ENCODE assay signal across 7 cellular contexts in the genomic region with DNA sequence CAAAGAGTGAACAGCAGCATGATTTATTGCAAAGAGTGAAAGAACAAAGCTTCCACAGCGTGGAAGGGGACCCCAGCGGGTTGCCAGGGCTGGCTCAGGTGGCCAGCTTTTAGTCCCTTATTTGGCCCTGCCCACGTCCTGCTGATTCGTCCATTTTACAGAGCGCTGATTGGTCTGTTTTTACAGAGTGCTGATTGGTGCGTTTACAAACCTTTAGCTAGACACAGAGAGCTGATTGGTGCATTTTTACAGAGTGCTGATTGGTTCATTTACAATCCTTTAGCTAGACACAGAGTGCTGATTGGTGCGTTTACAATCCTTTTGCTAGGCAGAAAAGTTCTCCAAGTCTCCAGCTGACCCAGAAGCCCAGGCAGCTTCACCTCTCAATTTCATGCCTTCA.
DNase-seq lines count a peak whose midpoint lies in the region; ATAC-seq, FAIRE-seq and TF ChIP-seq lines count a peak whose summit lies in the region.
"Not testable (repeated sequence)": the region's sequence is repeated elsewhere in the genome, so short reads cannot be mapped to it uniquely, and the experiment has no call there.

No MANE protein-coding gene starts in this region.

- not testable (repeated sequence) for H3K4me1 ChIP-seq in K562 (replicated peaks in 1 of 2; ENCODE audit: control insufficient read depth in 2 of 2, insufficient read depth in 2 of 2, low read length in 2 of 2)

- TF ChIP-seq EP300 in K562 (IDR thresholded peaks at IDR 0.05; ENCODE audit: low read length): not testable (repeated sequence)

- H3K36me3 Mint-ChIP-seq in T-helper 1 cell treated with Interleukin-12 subunit alpha and Interleukin-12 subunit beta and Interleukin-4 antibody, amounts not matched to agents 30 μg/mL and 1 μg/mL, for 36 hours (ENCODE audit: low read depth): peaks cover 25% of the 10 kb centered on the region
- H3K36me3 Mint-ChIP-seq in WTC11: not testable (repeated sequence)
- H3K36me3 Mint-ChIP-seq in activated CD4-positive, alpha-beta T cell treated with anti-CD3 and anti-CD28 coated beads, Interleukin-2, amount 10 ng/mL, durations not matched to agents 24 days and 14 days (ENCODE audit: low read depth): peaks cover 68% of the 10 kb centered on the region
- H3K36me3 Mint-ChIP-seq in activated T-cell treated with anti-CD3 and anti-CD28 coated beads, Interleukin-2, amount 50 U/mL, for 24 hours (ENCODE audit: low read depth): peaks cover 19% of the 10 kb centered on the region
- H3K36me3 Mint-ChIP-seq in activated T-helper 2 cell treated with anti-CD3 and anti-CD28 coated beads, Interferon-gamma antibody, Interleukin-2, Interleukin-4, amounts not matched to agents 10 μg/mL and 5 μg/mL and 100 μg/mL, durations not matched to agents 14 hours and 24 hours and 36 hours (ENCODE audit: low read depth): peaks cover 80% of the 10 kb centered on the region
- H3K36me3 Mint-ChIP-seq in activated naive CD8-positive, alpha-beta T cell treated with anti-CD3 and anti-CD28 coated beads for 36 hours: peaks cover 45% of the 10 kb centered on the region

- not testable (repeated sequence) for ATAC-seq in WTC11, K562

- not testable (repeated sequence) for H3K4me2 ChIP-seq in K562 (ENCODE audit: insufficient read depth, low read length)

- H3K79me2 ChIP-seq in K562 (ENCODE audit: control insufficient read depth, insufficient read depth, low read length): not testable (repeated sequence)

- in situ Hi-C loops in K562 (cut with MboI): not testable (repeated sequence)

- not testable (repeated sequence) for H3K9me3 ChIP-seq in K562 (replicated peaks; ENCODE audit: control insufficient read depth, insufficient read depth, low read depth, low read length)

- peak overlapping the region; percentile 21 for H3K27ac Mint-ChIP-seq in T-helper 1 cell treated with Interleukin-12 subunit alpha and Interleukin-12 subunit beta and Interleukin-4 antibody, amounts not matched to agents 30 μg/mL and 1 μg/mL, for 36 hours
- not testable (repeated sequence) for H3K27ac Mint-ChIP-seq in WTC11
- peak overlapping the region; percentile 98 for H3K27ac Mint-ChIP-seq in activated CD4-positive, alpha-beta T cell treated with anti-CD3 and anti-CD28 coated beads, Interleukin-2, amount 10 ng/mL, durations not matched to agents 24 days and 14 days
- H3K27ac Mint-ChIP-seq in activated T-cell treated with anti-CD3 and anti-CD28 coated beads, Interleukin-2, amount 50 U/mL, for 24 hours: peak overlapping the region; percentile 73
- H3K27ac Mint-ChIP-seq in activated T-helper 2 cell treated with anti-CD3 and anti-CD28 coated beads, Interferon-gamma antibody, Interleukin-2, Interleukin-4, amounts not matched to agents 10 μg/mL and 5 μg/mL and 100 μg/mL, durations not matched to agents 14 hours and 24 hours and 36 hours: peak overlapping the region; percentile 98
- peak overlapping the region; percentile 92 for H3K27ac Mint-ChIP-seq in activated naive CD8-positive, alpha-beta T cell treated with anti-CD3 and anti-CD28 coated beads for 36 hours

- POLR2A ChIA-PET in WTC11 (lab: Charles Lee): not testable (repeated sequence)
- POLR2A ChIA-PET in K562 (lab: Yijun Ruan, JAX): interaction anchor here (1.6 kb wide), 1 partner anchor 8 kb away, joined by 5 read pairs; no protein-coding TSS in a partner anchor

- CTCF ChIA-PET in WTC11 (lab: Charles Lee); K562 (lab: Yijun Ruan, JAX; ENCODE audit: low intra/inter-chr PET ratio): not testable (repeated sequence)

- H3K4me3 ChIP-seq in K562: not testable (repeated sequence)

- under 1% methylated on average over 7 of the region's 7 CpGs for WGBS in K562 (ENCODE audit: insufficient coverage, low coverage, missing lambda C conversion rate)

- H3K4me1 Mint-ChIP-seq in T-helper 1 cell treated with Interleukin-12 subunit alpha and Interleukin-12 subunit beta and Interleukin-4 antibody, amounts not matched to agents 30 μg/mL and 1 μg/mL, for 36 hours (ENCODE audit: low read depth): peaks cover 35% of the 10 kb centered on the region
- not testable (repeated sequence) for H3K4me1 Mint-ChIP-seq in WTC11
- peaks cover 59% of the 10 kb centered on the region for H3K4me1 Mint-ChIP-seq in activated CD4-positive, alpha-beta T cell treated with anti-CD3 and anti-CD28 coated beads, Interleukin-2, amount 10 ng/mL, durations not matched to agents 24 days and 14 days
- peaks cover 50% of the 10 kb centered on the region for H3K4me1 Mint-ChIP-seq in activated T-cell treated with anti-CD3 and anti-CD28 coated beads, Interleukin-2, amount 50 U/mL, for 24 hours (ENCODE audit: low read depth)
- peaks cover 73% of the 10 kb centered on the region for H3K4me1 Mint-ChIP-seq in activated T-helper 2 cell treated with anti-CD3 and anti-CD28 coated beads, Interferon-gamma antibody, Interleukin-2, Interleukin-4, amounts not matched to agents 10 μg/mL and 5 μg/mL and 100 μg/mL, durations not matched to agents 14 hours and 24 hours and 36 hours (ENCODE audit: low read depth)
- peaks cover 30% of the 10 kb centered on the region for H3K4me1 Mint-ChIP-seq in activated naive CD8-positive, alpha-beta T cell treated with anti-CD3 and anti-CD28 coated beads for 36 hours

- not testable (repeated sequence) for H3K9me1 ChIP-seq in K562 (ENCODE audit: control insufficient read depth, insufficient read depth, low read length)

- not testable (repeated sequence) for H3K27me3 ChIP-seq in K562 (ENCODE audit: control insufficient read depth in 2 of 2, insufficient read depth in 2 of 2, low read length in 2 of 2)

- intact Hi-C loops in activated CD4-positive, alpha-beta T cell treated with anti-CD3 and anti-CD28 coated beads, Interleukin-2, amount 10 ng/mL, durations not matched to agents 24 days and 14 days (cut with micrococcal nuclease); activated T-helper 2 cell treated with anti-CD3 and anti-CD28 coated beads, Interferon-gamma antibody, Interleukin-2, Interleukin-4, amounts not matched to agents 10 μg/mL and 5 μg/mL and 100 μg/mL, durations not matched to agents 14 hours and 24 hours and 36 hours (cut with micrococcal nuclease); K562 (cut with micrococcal nuclease): not testable (repeated sequence)

- peaks cover 32% of the 10 kb centered on the region for H3K9me3 Mint-ChIP-seq in T-helper 1 cell treated with Interleukin-12 subunit alpha and Interleukin-12 subunit beta and Interleukin-4 antibody, amounts not matched to agents 30 μg/mL and 1 μg/mL, for 36 hours
- H3K9me3 Mint-ChIP-seq in WTC11: peaks cover 18% of the 10 kb centered on the region
- H3K9me3 Mint-ChIP-seq in activated CD4-positive, alpha-beta T cell treated with anti-CD3 and anti-CD28 coated beads, Interleukin-2, amount 10 ng/mL, durations not matched to agents 24 days and 14 days: peaks cover 50% of the 10 kb centered on the region
- peaks cover 23% of the 10 kb centered on the region for H3K9me3 Mint-ChIP-seq in activated T-cell treated with anti-CD3 and anti-CD28 coated beads, Interleukin-2, amount 50 U/mL, for 24 hours
- peaks cover 56% of the 10 kb centered on the region for H3K9me3 Mint-ChIP-seq in activated T-helper 2 cell treated with anti-CD3 and anti-CD28 coated beads, Interferon-gamma antibody, Interleukin-2, Interleukin-4, amounts not matched to agents 10 μg/mL and 5 μg/mL and 100 μg/mL, durations not matched to agents 14 hours and 24 hours and 36 hours
- peaks cover 27% of the 10 kb centered on the region for H3K9me3 Mint-ChIP-seq in activated naive CD8-positive, alpha-beta T cell treated with anti-CD3 and anti-CD28 coated beads for 36 hours

- H4K20me1 ChIP-seq in K562 (replicated peaks; ENCODE audit: control insufficient read depth, insufficient read depth, low read length): not testable (repeated sequence)

- H2AFZ ChIP-seq in K562 (ENCODE audit: low read depth, low read length): not testable (repeated sequence)

- BruUV-seq in K562 (replicated peaks; lab: Mats Ljungman, UMichigan): not testable (repeated sequence)

- not testable (repeated sequence) for H3K4me3 Mint-ChIP-seq in T-helper 1 cell treated with Interleukin-12 subunit alpha and Interleukin-12 subunit beta and Interleukin-4 antibody, amounts not matched to agents 30 μg/mL and 1 μg/mL, for 36 hours; WTC11; activated CD4-positive, alpha-beta T cell treated with anti-CD3 and anti-CD28 coated beads, Interleukin-2, amount 10 ng/mL, durations not matched to agents 24 days and 14 days; activated T-cell treated with anti-CD3 and anti-CD28 coated beads, Interleukin-2, amount 50 U/mL, for 24 hours; activated T-helper 2 cell treated with anti-CD3 and anti-CD28 coated beads, Interferon-gamma antibody, Interleukin-2, Interleukin-4, amounts not matched to agents 10 μg/mL and 5 μg/mL and 100 μg/mL, durations not matched to agents 14 hours and 24 hours and 36 hours (ENCODE audit: low read depth); activated naive CD8-positive, alpha-beta T cell treated with anti-CD3 and anti-CD28 coated beads for 36 hours

- TF ChIP-seq RAD21 in K562 (CRISPR knock-in tag; conservative IDR thresholded peaks at IDR 0.05 in 1 of 2, IDR thresholded peaks at IDR 0.05 in 1 of 2): not testable (repeated sequence)

- TF ChIP-seq CTCF in WTC11 (IDR thresholded peaks at IDR 0.05); K562 (IDR thresholded peaks at IDR 0.05 in 2 of 3, conservative IDR thresholded peaks at IDR 0.05 in 1 of 3; ENCODE audit: insufficient read depth in 2 of 3, low read depth in 1 of 3, low read length in 3 of 3): not testable (repeated sequence)

- H3K9ac ChIP-seq in K562 (ENCODE audit: insufficient read depth in 1 of 2, low read depth in 2 of 2, low read length in 2 of 2): not testable (repeated sequence)

- not testable (repeated sequence) for DNase-seq in WTC11 (ENCODE audit: low spot score); activated T-cell treated with anti-CD3 and anti-CD28 coated beads, Interleukin-2, amount 50 U/mL, for 24 hours; activated T-helper 2 cell treated with anti-CD3 and anti-CD28 coated beads, Interferon-gamma antibody, Interleukin-2, Interleukin-4, amounts not matched to agents 10 μg/mL and 5 μg/mL and 100 μg/mL, durations not matched to agents 14 hours and 24 hours and 36 hours (ENCODE audit: low spot score); activated naive CD8-positive, alpha-beta T cell treated with anti-CD3 and anti-CD28 coated beads for 36 hours; K562 (ENCODE audit: extremely low read depth in 1 of 4, low spot score in 3 of 4)
- DNase-seq in activated CD4-positive, alpha-beta T cell treated with anti-CD3 and anti-CD28 coated beads, Interleukin-2, amount 10 ng/mL, durations not matched to agents 24 days and 14 days: peak; percentile 56

- not testable (repeated sequence) for FAIRE-seq in K562 (lab: Jason Lieb, UNC)

- H3K27me3 Mint-ChIP-seq in T-helper 1 cell treated with Interleukin-12 subunit alpha and Interleukin-12 subunit beta and Interleukin-4 antibody, amounts not matched to agents 30 μg/mL and 1 μg/mL, for 36 hours (ENCODE audit: low read depth); WTC11 (ENCODE audit: low read depth); activated CD4-positive, alpha-beta T cell treated with anti-CD3 and anti-CD28 coated beads, Interleukin-2, amount 10 ng/mL, durations not matched to agents 24 days and 14 days; activated T-cell treated with anti-CD3 and anti-CD28 coated beads, Interleukin-2, amount 50 U/mL, for 24 hours; activated T-helper 2 cell treated with anti-CD3 and anti-CD28 coated beads, Interferon-gamma antibody, Interleukin-2, Interleukin-4, amounts not matched to agents 10 μg/mL and 5 μg/mL and 100 μg/mL, durations not matched to agents 14 hours and 24 hours and 36 hours (ENCODE audit: low read depth); activated naive CD8-positive, alpha-beta T cell treated with anti-CD3 and anti-CD28 coated beads for 36 hours: not testable (repeated sequence)

- not testable (repeated sequence) for TF ChIP-seq POLR2A in K562 (conservative IDR thresholded peaks at IDR 0.05)

- not testable (repeated sequence) for H3K27ac ChIP-seq in K562 (ENCODE audit: extremely low read depth, low read depth, low read length)

- not testable (repeated sequence) for H3K36me3 ChIP-seq in K562 (ENCODE audit: control insufficient read depth, insufficient read depth, low read length)
